Comparison of ENCODE assay signal across 18 cellular contexts in the genomic region with DNA sequence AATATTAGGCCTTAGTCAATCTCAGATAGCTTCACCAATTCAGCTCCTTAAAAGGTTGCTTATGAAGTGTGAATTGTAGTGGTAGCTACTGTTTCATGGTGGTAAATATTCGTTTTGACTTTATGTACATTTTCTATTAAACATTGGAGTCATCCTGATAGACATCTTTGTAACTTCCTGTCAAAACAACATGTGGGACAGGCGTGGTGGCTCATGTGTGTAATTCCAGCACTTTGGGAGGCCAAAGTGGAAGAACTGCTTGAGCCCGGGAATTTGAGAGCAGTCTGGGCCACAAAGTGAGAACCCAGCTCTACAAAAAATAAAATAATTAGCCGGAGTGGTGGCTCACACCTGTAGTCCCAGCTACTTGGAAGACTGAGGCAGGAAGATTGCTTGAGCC. TPM values are rescaled to one million over a fixed set of nuclear protein-coding genes. Genes with fewer than 3 reads are reported as not detected.
A peak's percentile ranks its signal among the peaks of the same experiment; 100 is the strongest.
DNase-seq lines count a peak whose midpoint lies in the region; ATAC-seq lines count a peak whose summit lies in the region.
"Had no signal": no experiment of that assay in that cellular context is flagged by ENCODE, and none has a peak within 500 bp of the region (broad histone marks: within the 10 kb centered on the region; RNA-seq: fewer than 3 reads in every experiment).

No MANE protein-coding gene starts in this region.

- H3K4me1 ChIP-seq in GM23248 (ENCODE audit: insufficient read depth) = peaks cover 37% of the 10 kb centered on the region

- peaks cover 23% of the 10 kb centered on the region for H3K79me2 ChIP-seq in GM23248 (ENCODE audit: insufficient read depth)

- no peaks in the 10 kb centered on the region for H3K9me3 ChIP-seq in GM23248 (ENCODE audit: low read depth)

- no peaks in the 10 kb centered on the region for H3K36me3 ChIP-seq in GM23248 (ENCODE audit: low read depth)

- in situ Hi-C loops in GM23248 (cut with MboI) = no loop called here

- no peaks in the 10 kb centered on the region for H3K9me2 ChIP-seq in GM23248 (ENCODE audit: insufficient read depth)

- H4K20me1 ChIP-seq in GM23248 (ENCODE audit: insufficient read depth) = no peaks in the 10 kb centered on the region

- H2AFZ ChIP-seq in GM23248 = 0 out of 2 replicates have a peak overlapping the region, but pooled peaks have one; percentile 9

- no peaks in the 10 kb centered on the region for H3K27me3 ChIP-seq in GM23248 (replicated peaks; ENCODE audit: insufficient read depth)

- no peak overlapping the region for H3K9ac ChIP-seq in GM23248

- H3K27ac ChIP-seq in GM23248 = no peak overlapping the region

- 59 to 67% methylated on average over 4 of the region's 4 CpGs for WGBS in GM23248 (ENCODE audit: low coverage in 1 of 2, low lambda C conversion rate in 2 of 2, missing lambda C conversion rate in 2 of 2), 2 experiments

- H3K4me2 ChIP-seq in GM23248 (ENCODE audit: unreplicated experiment) = no peak overlapping the region

- H3K4me3 ChIP-seq in GM23248 = no peak overlapping the region

- no peak for DNase-seq in GM23248
- DNase-seq in RPMI7951 (ENCODE audit: low read depth) = peak; percentile 36
- peak; percentile 32 for DNase-seq in iris pigment epithelial cell (ENCODE audit: low read depth)
- no peak for DNase-seq in activated effector memory CD4-positive, alpha-beta T cell treated with Interleukin-2 at 50 U/mL for 16 hours
- no peak for DNase-seq in DMS153 (lab: John Stamatoyannopoulos, UW)
- no peak for DNase-seq in CD1c-positive myeloid dendritic cell (ENCODE audit: extremely low spot score)
- DNase-seq: CD4-positive, CD25-positive, alpha-beta regulatory T cell; COR-L47; DMS 273 treated with DMSO at 0.1 percent for 48 hours; NCI-H1105 treated with DMSO at 0.1 percent for 48 hours; NCI-H187; NCI-H2107; NCI-H2227 treated with DMSO at 0.1 percent for 48 hours; NCI-H510A treated with DMSO at 0.1 percent for 48 hours; NCI-H774; RPMI8226; T-helper 17 cell had no signal

- no peak for ATAC-seq in HG03571 (IDR thresholded peaks at IDR 0.05; ENCODE audit: unreplicated experiment)
- ATAC-seq: T-helper 17 cell had no signal

- H3F3A ChIP-seq in GM23248 (ENCODE audit: insufficient read depth) = peaks cover 14% of the 10 kb centered on the region

RNA-seq across cellular contexts. Expression of a gene that starts 2.0 kb away (rescaled TPM):
- total RNA-seq in GM23248 (2014; rRNA removed; shearing (Covaris generic)) = 14.8 and 26.1 TPM in 2 replicates
- polyA plus RNA-seq in GM23248 (2016; fragmentation: Nextera tagmentation; extraction: Ambion mirVana) = 23.9 and 25.0 TPM in 2 replicates
- total RNA-seq in RPMI7951 (2014; rRNA removed; shearing (Covaris generic)) = 11.9 and 19.7 TPM in 2 replicates

RNA-seq across cellular contexts. Expression of a gene that starts 52.2 kb away (rescaled TPM):
- 40.2 and 73.6 TPM in 2 replicates for total RNA-seq in GM23248 (2014; rRNA removed; shearing (Covaris generic))
- polyA plus RNA-seq in GM23248 (2016; fragmentation: Nextera tagmentation; extraction: Ambion mirVana) = 69.7 and 88.2 TPM in 2 replicates
- 263 and 317 TPM in 2 replicates for total RNA-seq in RPMI7951 (2014; rRNA removed; shearing (Covaris generic))

RNA-seq across cellular contexts. Expression of a gene that starts 52.6 kb away (rescaled TPM):
- 48.4 and 59.4 TPM in 2 replicates for total RNA-seq in GM23248 (2014; rRNA removed; shearing (Covaris generic))
- polyA plus RNA-seq in GM23248 (2016; fragmentation: Nextera tagmentation; extraction: Ambion mirVana) = 15.2 and 19.8 TPM in 2 replicates
- 44.2 and 44.7 TPM in 2 replicates for total RNA-seq in RPMI7951 (2014; rRNA removed; shearing (Covaris generic))

Comparison
In these comparisons a context has a peak if more than half of its experiments do, and no peak if none do; other contexts are left out.
1. DNase-seq: peak in RPMI7951 (single experiment) and iris pigment epithelial cell (single experiment); none in GM23248 (single experiment), activated effector memory CD4-positive, alpha-beta T cell treated with Interleukin-2 at 50 U/mL for 16 hours (single experiment), DMS153 (single experiment) and CD1c-positive myeloid dendritic cell (single experiment).